Comparison of ENCODE assay signal across 21 cellular contexts in the genomic region with DNA sequence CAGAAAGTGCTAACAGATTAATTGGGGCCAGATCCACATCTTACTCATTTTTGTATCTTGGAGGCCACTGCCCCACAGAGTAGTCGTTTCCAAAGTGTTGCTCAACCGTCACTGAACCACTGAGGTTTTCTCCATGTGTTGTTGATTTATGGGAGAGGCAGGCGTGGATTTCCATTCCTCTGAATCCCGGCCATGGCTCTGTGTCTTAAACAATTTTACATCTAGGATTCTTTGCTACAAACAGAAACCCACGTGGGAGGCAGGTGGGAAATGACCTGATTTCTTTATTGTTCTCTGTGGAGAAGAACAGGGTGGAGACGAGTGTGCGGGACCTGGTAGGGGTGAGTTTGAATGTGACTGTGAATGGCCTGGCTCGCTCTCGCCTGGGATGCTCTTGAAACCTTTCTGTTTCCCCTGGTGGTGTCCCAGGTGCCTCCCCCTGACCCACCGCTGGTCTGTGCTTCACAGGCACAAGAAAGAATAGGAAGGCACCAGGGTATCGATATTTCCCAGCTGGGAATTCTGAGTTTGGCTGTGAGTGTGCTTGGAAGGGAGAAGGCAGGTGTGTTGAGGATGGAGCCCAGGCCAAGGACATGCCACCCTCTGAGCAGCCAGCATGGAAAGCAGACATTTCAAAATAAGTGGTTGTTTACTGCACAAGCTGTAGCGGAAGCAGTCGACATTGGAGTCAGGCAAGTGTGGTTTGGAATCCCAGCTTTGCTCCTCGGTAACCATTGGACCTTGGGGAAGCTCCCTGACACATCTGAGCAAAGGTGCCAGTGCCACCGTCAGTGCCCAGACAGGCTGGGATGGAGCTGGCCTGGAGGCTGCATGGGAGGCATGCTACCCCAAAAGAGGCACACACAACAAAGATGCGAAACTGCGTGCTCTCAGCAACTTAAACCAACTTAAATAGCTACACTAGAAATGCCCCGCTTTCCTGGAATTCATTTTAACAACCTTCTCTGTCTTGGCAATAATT. TPM values are rescaled to one million over a fixed set of nuclear protein-coding genes. Genes with fewer than 3 reads are reported as not detected.
DNase-seq lines count a peak whose midpoint lies in the region; ATAC-seq and TF ChIP-seq lines count a peak whose summit lies in the region.
"Had no signal": no experiment of that assay in that cellular context is flagged by ENCODE, and none has a peak within 500 bp of the region (broad histone marks: within the 10 kb centered on the region; RNA-seq: fewer than 3 reads in every experiment).

No MANE protein-coding gene starts in this region.

- H3K4me3 ChIP-seq in gastroesophageal sphincter: no peak overlapping the region
- no peak overlapping the region for H3K4me3 ChIP-seq in skeletal muscle cell (ENCODE audit: low read depth, low read length)
- H3K4me3 ChIP-seq: tibial nerve had no signal

- H3K36me3 Mint-ChIP-seq in activated CD4-positive, alpha-beta T cell treated with anti-CD3 and anti-CD28 coated beads, Interleukin-2, amount 10 ng/mL, durations not matched to agents 7 days and 5 days (ENCODE audit: low read depth): peaks cover 74% of the 10 kb centered on the region
- H3K36me3 Mint-ChIP-seq in activated T-helper 17 cell treated with anti-CD3 and anti-CD28 coated beads, Interleukin-2, amount 50 U/mL, for 72 hours (ENCODE audit: low read depth): peaks cover 100% of the 10 kb centered on the region

- no peak for TF ChIP-seq EP300 in gastroesophageal sphincter (IDR thresholded peaks at IDR 0.05)

- no peak overlapping the region for H3K27ac ChIP-seq in gastroesophageal sphincter
- no peak overlapping the region for H3K27ac ChIP-seq in foreskin keratinocyte
- H3K27ac ChIP-seq: tibial nerve had no signal

- no peak for DNase-seq in activated CD4-positive, alpha-beta T cell treated with anti-CD3 and anti-CD28 coated beads, Interleukin-2, amount 10 ng/mL, durations not matched to agents 7 days and 5 days
- no peak for DNase-seq in activated CD4-positive, alpha-beta T cell treated with anti-CD3 and anti-CD28 coated beads, Interleukin-2, amount 50 U/mL, for 48 hours
- DNase-seq in skeletal muscle cell (ENCODE audit: low read depth) (peak; percentile 51), A172 (ENCODE audit: low spot score) (no peak), SKM-1 treated with dmso at 0.1 percent for 144 hours (lab: John Stamatoyannopoulos, UW; ENCODE audit: unreplicated experiment) (no peak), foreskin keratinocyte (no peak)
- DNase-seq: 8988T; activated CD4-positive, CD25-positive, alpha-beta regulatory T cell treated with anti-CD3 and anti-CD28 coated beads, Interleukin-2, amount 50 U/mL, for 72 hours; activated T-cell treated with anti-CD3 and anti-CD28 coated beads for 4 hours; CD4-positive, alpha-beta T cell; Kasumi-1; NCI-H2171; NCI-H774; posterior cingulate gyrus; stimulated activated CD4-positive, alpha-beta T cell treated with anti-CD3 and anti-CD28 coated beads, Interleukin-12 subunit alpha, Interleukin-12 subunit beta, amount 100 ng/mL, for 4 hours; T-helper 9 cell had no signal

- peaks cover 0 to 4% (median 0%) of the 10 kb centered on the region in 3 donors for H3K4me1 ChIP-seq in gastroesophageal sphincter
- no peaks in the 10 kb centered on the region for H3K4me1 ChIP-seq in foreskin keratinocyte
- H3K4me1 ChIP-seq: tibial nerve had no signal

- POLR2A ChIA-PET in activated CD4-positive, alpha-beta T cell treated with anti-CD3 and anti-CD28 coated beads, Interleukin-2, amount 10 ng/mL, durations not matched to agents 7 days and 5 days (lab: Charles Lee): no interaction called here

- H3K9me3 Mint-ChIP-seq in activated CD4-positive, alpha-beta T cell treated with anti-CD3 and anti-CD28 coated beads, Interleukin-2, amount 10 ng/mL, durations not matched to agents 7 days and 5 days: no peaks in the 10 kb centered on the region
- H3K9me3 Mint-ChIP-seq in activated T-helper 17 cell treated with anti-CD3 and anti-CD28 coated beads, Interleukin-2, amount 50 U/mL, for 72 hours: no peaks in the 10 kb centered on the region
- H3K9me3 Mint-ChIP-seq: CD4-positive, alpha-beta T cell; stimulated activated effector memory CD8-positive, alpha-beta T cell treated with anti-CD3 and anti-CD28 coated beads, Interleukin-12 subunit alpha, Interleukin-12 subunit beta, amount 100 ng/mL, for 72 hours had no signal

- TF ChIP-seq CTCF in gastroesophageal sphincter (IDR thresholded peaks at IDR 0.05) (no peak), foreskin keratinocyte (conservative IDR thresholded peaks at IDR 0.05) (no peak)

- H3K4me3 Mint-ChIP-seq in activated CD4-positive, alpha-beta T cell treated with anti-CD3 and anti-CD28 coated beads, Interleukin-2, amount 10 ng/mL, durations not matched to agents 7 days and 5 days: no peak overlapping the region
- H3K4me3 Mint-ChIP-seq in activated T-helper 17 cell treated with anti-CD3 and anti-CD28 coated beads, Interleukin-2, amount 50 U/mL, for 72 hours: no peak overlapping the region
- H3K4me3 Mint-ChIP-seq: activated naive CD8-positive, alpha-beta T cell; CD4-positive, alpha-beta T cell; stimulated activated effector memory CD8-positive, alpha-beta T cell treated with anti-CD3 and anti-CD28 coated beads, Interleukin-12 subunit alpha, Interleukin-12 subunit beta, amount 100 ng/mL, for 72 hours had no signal

- CTCF ChIA-PET in activated CD4-positive, alpha-beta T cell treated with anti-CD3 and anti-CD28 coated beads, Interleukin-2, amount 10 ng/mL, durations not matched to agents 7 days and 5 days (lab: Charles Lee): no interaction called here

- no peak for TF ChIP-seq POLR2A in gastroesophageal sphincter (IDR thresholded peaks at IDR 0.05)

- WGBS in gastroesophageal sphincter (ENCODE audit: low coverage in 1 of 2), 2 donors: 71 to 85% methylated on average over 7 to 14 of the region's 18 CpGs

- no peaks in the 10 kb centered on the region for H3K27me3 Mint-ChIP-seq in activated CD4-positive, alpha-beta T cell treated with anti-CD3 and anti-CD28 coated beads, Interleukin-2, amount 10 ng/mL, durations not matched to agents 7 days and 5 days
- no peaks in the 10 kb centered on the region for H3K27me3 Mint-ChIP-seq in activated T-helper 17 cell treated with anti-CD3 and anti-CD28 coated beads, Interleukin-2, amount 50 U/mL, for 72 hours
- H3K27me3 Mint-ChIP-seq: activated naive CD8-positive, alpha-beta T cell; CD4-positive, alpha-beta T cell had no signal

- peaks cover 9% of the 10 kb centered on the region for H3K4me1 Mint-ChIP-seq in activated CD4-positive, alpha-beta T cell treated with anti-CD3 and anti-CD28 coated beads, Interleukin-2, amount 10 ng/mL, durations not matched to agents 7 days and 5 days
- H3K4me1 Mint-ChIP-seq in activated T-helper 17 cell treated with anti-CD3 and anti-CD28 coated beads, Interleukin-2, amount 50 U/mL, for 72 hours: peaks cover 5% of the 10 kb centered on the region
- H3K4me1 Mint-ChIP-seq: stimulated activated effector memory CD8-positive, alpha-beta T cell treated with anti-CD3 and anti-CD28 coated beads, Interleukin-12 subunit alpha, Interleukin-12 subunit beta, amount 100 ng/mL, for 72 hours had no signal

- H3K27me3 ChIP-seq in gastroesophageal sphincter (no peaks in the 10 kb centered on the region), foreskin keratinocyte (no peaks in the 10 kb centered on the region)
- H3K27me3 ChIP-seq: tibial nerve had no signal

- H3K27ac Mint-ChIP-seq in activated CD4-positive, alpha-beta T cell treated with anti-CD3 and anti-CD28 coated beads, Interleukin-2, amount 10 ng/mL, durations not matched to agents 7 days and 5 days: peak overlapping the region; percentile 34
- peak overlapping the region; percentile 17 for H3K27ac Mint-ChIP-seq in activated T-helper 17 cell treated with anti-CD3 and anti-CD28 coated beads, Interleukin-2, amount 50 U/mL, for 72 hours
- H3K27ac Mint-ChIP-seq: activated naive CD8-positive, alpha-beta T cell; CD4-positive, alpha-beta T cell; stimulated activated effector memory CD8-positive, alpha-beta T cell treated with anti-CD3 and anti-CD28 coated beads, Interleukin-12 subunit alpha, Interleukin-12 subunit beta, amount 100 ng/mL, for 72 hours had no signal

- no peaks in the 10 kb centered on the region for H3K9me3 ChIP-seq in gastroesophageal sphincter
- H3K9me3 ChIP-seq: tibial nerve had no signal

- ATAC-seq in activated T-helper 17 cell treated with anti-CD3 and anti-CD28 coated beads, Interleukin-2, amount 50 U/mL, for 72 hours (replicated peaks): no peak
- ATAC-seq in gastroesophageal sphincter (peak; percentile 79), foreskin keratinocyte (no peak)
- ATAC-seq: stimulated activated effector memory CD8-positive, alpha-beta T cell treated with anti-CD3 and anti-CD28 coated beads, Interleukin-12 subunit alpha, Interleukin-12 subunit beta, amount 100 ng/mL, for 72 hours had no signal

- H3K36me3 ChIP-seq in gastroesophageal sphincter: peaks cover 0 to 94% of the 10 kb centered on the region in 2 donors

RNA-seq across cellular contexts. Expression of a gene that starts 50.0 kb away (rescaled TPM):
- 10 to 100 TPM; 58.9 to 62.2 TPM for total RNA-seq in activated CD4-positive, alpha-beta T cell treated with anti-CD3 and anti-CD28 coated beads, Interleukin-2, amount 10 ng/mL, durations not matched to agents 7 days and 5 days
- total RNA-seq in activated T-helper 17 cell treated with anti-CD3 and anti-CD28 coated beads, Interleukin-2, amount 50 U/mL, for 72 hours: 10 to 100 TPM; 59.0 to 69.2 TPM
- 10 to 100 TPM; 47.3 to 70.1 (median 50.0) TPM for total RNA-seq in gastroesophageal sphincter
- 25.8 and 34.4 TPM in 2 replicates for total RNA-seq in A172 (2014; rRNA removed; shearing (Covaris generic))
- 76.8 and 92.5 TPM in 2 replicates for total RNA-seq in foreskin keratinocyte
- polyA plus RNA-seq in foreskin keratinocyte: 22.6 and 23.2 TPM in 2 replicates
